In the genomic region with DNA sequence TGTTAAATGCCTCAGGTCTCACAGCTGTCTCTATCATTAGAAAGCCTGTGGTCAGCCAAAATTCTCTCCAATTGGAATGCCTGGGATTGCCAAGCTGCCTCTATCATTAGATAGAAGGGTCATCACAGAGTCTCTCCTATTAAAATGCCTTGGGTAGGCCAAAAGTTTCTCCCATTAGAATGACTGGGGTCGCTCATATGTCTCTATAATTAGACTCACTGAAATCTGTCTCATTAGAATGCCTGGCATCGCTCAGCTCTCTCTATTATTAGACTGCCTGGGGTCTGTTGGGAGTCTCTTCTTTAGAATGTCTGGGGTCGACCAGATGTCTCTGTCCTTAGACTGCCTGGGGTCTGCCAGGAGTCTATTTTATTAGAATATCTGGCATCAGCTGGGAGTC, we compare ENCODE assay signal across 18 cellular contexts.
"Had no signal": no experiment of that assay in that cellular context is flagged by ENCODE, and none has a peak within 500 bp of the region (broad histone marks: within the 10 kb centered on the region; RNA-seq: fewer than 3 reads in every experiment).

No MANE protein-coding gene starts in this region.

- H3K27me3 ChIP-seq: colonic mucosa, foreskin keratinocyte, gastroesophageal sphincter, heart left ventricle, left lung had no signal

- H3K9me3 ChIP-seq: colonic mucosa had no signal

- H3K36me3 ChIP-seq: colonic mucosa, gastroesophageal sphincter, heart left ventricle, left lung, lower lobe of right lung had no signal

- H3K4me3 ChIP-seq: colonic mucosa, gastroesophageal sphincter, heart left ventricle, left lung, lower lobe of right lung, mucosa of descending colon had no signal

- H3K27ac ChIP-seq: colonic mucosa, epithelial cell of prostate, foreskin keratinocyte, gastroesophageal sphincter, heart left ventricle, left lung, lower lobe of right lung had no signal

- DNase-seq: cerebellar nuclear complex; colonic mucosa; cortex of kidney; effector CD8-positive, alpha-beta T cell; effector memory CD8-positive, alpha-beta T cell; endodermal cell; erythroblast; foreskin keratinocyte; heart left ventricle; hippocampal formation; left colon; left lung; lower lobe of right lung; mesenchymal stem cell; mucosa of descending colon had no signal

- ATAC-seq: effector memory CD8-positive, alpha-beta T cell; esophagus mucosa; foreskin keratinocyte; gastroesophageal sphincter; left colon; left lung; lower lobe of right lung; mucosa of descending colon had no signal

- H3K4me1 ChIP-seq: colonic mucosa, foreskin keratinocyte, gastroesophageal sphincter, left lung, lower lobe of right lung had no signal
